Comparison of ENCODE assay signal across 10 cellular contexts in genomic region chr4:163492951-163493504, GRCh38. TPM values are rescaled to one million over a fixed set of nuclear protein-coding genes. Genes with fewer than 3 reads are reported as not detected.
DNase-seq lines count a peak whose midpoint lies in the region; ATAC-seq and TF ChIP-seq lines count a peak whose summit lies in the region.
"Had no signal": no experiment of that assay in that cellular context is flagged by ENCODE, and none has a peak within 500 bp of the region (broad histone marks: within the 10 kb centered on the region; RNA-seq: fewer than 3 reads in every experiment).

No MANE protein-coding gene starts in this region.

- H3K4me1 ChIP-seq in sigmoid colon = peaks cover 0 to 23% (median 12%) of the 10 kb centered on the region in 4 donors

- no peak overlapping the region for H3K4me3 ChIP-seq in sigmoid colon

- H3K27ac ChIP-seq in KOPT-K1 (ENCODE audit: low read depth, low read length, poor library complexity, severe bottlenecking) (peak overlapping the region; percentile 93), sigmoid colon (no peak overlapping the region)

- intact Hi-C loops in sciatic nerve (cut with DNase I) (loop anchor here (10.0 kb wide), 1 partner anchor 52 kb away; no protein-coding TSS in a partner anchor), sigmoid colon (cut with DNase I) (loop anchor here (10.0 kb wide), 1 partner anchor 328 kb away; the partner anchor contains the start of gene NAF1)

- DNase-seq in SIG-M5 treated with dmso at 0.1 percent for 504 hours (lab: John Stamatoyannopoulos, UW; ENCODE audit: unreplicated experiment) (peak; percentile 8), SIG-M5 (lab: John Stamatoyannopoulos, UW) (no peak), nephron progenitor cell (no peak), sciatic nerve (ENCODE audit: low spot score) (no peak), DMS79 (lab: John Stamatoyannopoulos, UW) (no peak), sigmoid colon (no peak)
- no peak for DNase-seq in activated naive CD8-positive, alpha-beta T cell treated with anti-CD3 and anti-CD28 coated beads for 36 hours
- DNase-seq: NCI-H1417 treated with DMSO at 0.1 percent for 48 hours had no signal

- no peaks in the 10 kb centered on the region for H3K27me3 ChIP-seq in sigmoid colon
- H3K27me3 ChIP-seq: gastroesophageal sphincter had no signal

- TF ChIP-seq CTCF in nephron progenitor cell (IDR thresholded peaks at IDR 0.05) (no peak), sigmoid colon (IDR thresholded peaks at IDR 0.05) (no peak)

- peaks cover 24% of the 10 kb centered on the region for H3K36me3 Mint-ChIP-seq in activated naive CD8-positive, alpha-beta T cell treated with anti-CD3 and anti-CD28 coated beads for 36 hours
- H3K36me3 Mint-ChIP-seq in nephron progenitor cell (ENCODE audit: low read depth) = peaks cover 13% of the 10 kb centered on the region

- TF ChIP-seq POLR2A in sigmoid colon (IDR thresholded peaks at IDR 0.05) = no peak

- TF ChIP-seq EP300 in sigmoid colon (IDR thresholded peaks at IDR 0.05) = no peak

- H3K9me3 Mint-ChIP-seq in activated naive CD8-positive, alpha-beta T cell treated with anti-CD3 and anti-CD28 coated beads for 36 hours = no peaks in the 10 kb centered on the region
- H3K9me3 Mint-ChIP-seq in nephron progenitor cell = peaks cover 5% of the 10 kb centered on the region

- H3K36me3 ChIP-seq in KOPT-K1 (ENCODE audit: insufficient read depth, low read length) (peaks cover 14% of the 10 kb centered on the region), sigmoid colon (no peaks in the 10 kb centered on the region)
- H3K36me3 ChIP-seq: gastroesophageal sphincter had no signal

- ATAC-seq in sciatic nerve = no peak
- ATAC-seq: gastroesophageal sphincter had no signal

- H3K4me3 Mint-ChIP-seq in activated naive CD8-positive, alpha-beta T cell treated with anti-CD3 and anti-CD28 coated beads for 36 hours = peak overlapping the region; percentile 99
- peak overlapping the region; percentile 98 for H3K4me3 Mint-ChIP-seq in nephron progenitor cell

- WGBS in sigmoid colon, 2 donors = 88 to 92% methylated on average over 6 of the region's 6 CpGs

- H3K9me3 ChIP-seq in KOPT-K1 (ENCODE audit: insufficient read depth, low read length, poor library complexity, severe bottlenecking) = no peaks in the 10 kb centered on the region
- H3K9me3 ChIP-seq in sigmoid colon = no peaks in the 10 kb centered on the region
- H3K9me3 ChIP-seq: gastroesophageal sphincter had no signal

- peaks cover 21% of the 10 kb centered on the region for H3K27me3 Mint-ChIP-seq in activated naive CD8-positive, alpha-beta T cell treated with anti-CD3 and anti-CD28 coated beads for 36 hours
- peaks cover under 1% of the 10 kb centered on the region for H3K27me3 Mint-ChIP-seq in nephron progenitor cell (ENCODE audit: low read depth, poor library complexity)

- H3K4me1 Mint-ChIP-seq in activated naive CD8-positive, alpha-beta T cell treated with anti-CD3 and anti-CD28 coated beads for 36 hours = peaks cover 24% of the 10 kb centered on the region
- H3K4me1 Mint-ChIP-seq in nephron progenitor cell = peaks cover 20% of the 10 kb centered on the region

- peak overlapping the region; percentile 100 for H3K27ac Mint-ChIP-seq in activated naive CD8-positive, alpha-beta T cell treated with anti-CD3 and anti-CD28 coated beads for 36 hours
- H3K27ac Mint-ChIP-seq in nephron progenitor cell = no peak overlapping the region

RNA-seq across cellular contexts. Expression of gene TMA16, which starts 1.5 kb away (rescaled TPM):
- total RNA-seq in activated naive CD8-positive, alpha-beta T cell treated with anti-CD3 and anti-CD28 coated beads for 36 hours = 10 to 100 TPM; 48.4 to 57.4 TPM
- 28.0 TPM for total RNA-seq in sciatic nerve
- total RNA-seq in sigmoid colon = 10 to 100 TPM; 12.5 to 28.0 (median 21.9) TPM
- 10 to 100 TPM; 14.6 to 21.0 (median 17.1) TPM for polyA plus RNA-seq in sigmoid colon

RNA-seq across cellular contexts. Expression of gene TKTL2, which starts 19.5 kb away (rescaled TPM):
- total RNA-seq in activated naive CD8-positive, alpha-beta T cell treated with anti-CD3 and anti-CD28 coated beads for 36 hours = not detected
- 0.18 TPM for total RNA-seq in sciatic nerve
- under 1 TPM in 1 of 4 donors, not detected in 3; 0.16 TPM for total RNA-seq in sigmoid colon
- polyA plus RNA-seq in sigmoid colon = not detected
- total RNA-seq: gastroesophageal sphincter had no signal
